Comparison of ENCODE assay signal across 14 cellular contexts in the genomic region with DNA sequence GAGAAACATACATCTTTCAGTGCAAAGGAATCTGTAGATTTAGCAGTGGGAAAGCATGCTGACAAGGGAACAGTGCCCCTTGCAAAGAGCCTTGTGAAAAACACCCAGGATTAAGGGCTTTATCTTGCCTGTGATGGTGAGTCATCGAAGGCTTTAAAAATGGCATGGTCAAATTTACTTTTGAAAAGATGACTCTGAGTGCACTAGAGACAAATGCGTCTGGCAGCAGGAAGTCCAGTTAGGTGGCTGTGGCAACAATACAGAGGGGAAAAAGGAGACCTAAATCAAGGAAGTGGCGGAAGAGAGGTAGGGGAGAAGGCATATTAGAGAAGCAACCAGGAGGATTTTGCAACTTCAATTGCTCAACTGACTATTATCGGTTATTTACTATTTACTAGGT.
DNase-seq lines count a peak whose midpoint lies in the region; TF ChIP-seq lines count a peak whose summit lies in the region.
"Had no signal": no experiment of that assay in that cellular context is flagged by ENCODE, and none has a peak within 500 bp of the region (broad histone marks: within the 10 kb centered on the region; RNA-seq: fewer than 3 reads in every experiment).

No MANE protein-coding gene starts in this region.

- H2AFZ ChIP-seq in H9 (ENCODE audit: low read length) (no peak overlapping the region), Karpas-422 (ENCODE audit: low read length) (no peak overlapping the region)

- H3K27me3 ChIP-seq in H9 (ENCODE audit: insufficient read depth, low read length) (no peaks in the 10 kb centered on the region), brain microvascular endothelial cell (replicated peaks) (no peaks in the 10 kb centered on the region), Karpas-422 (ENCODE audit: low read length) (no peaks in the 10 kb centered on the region)
- H3K27me3 ChIP-seq: body of pancreas had no signal

- TF ChIP-seq CTCF in H9 (conservative IDR thresholded peaks at IDR 0.05) (no peak), brain microvascular endothelial cell (IDR thresholded peaks at IDR 0.05; ENCODE audit: low read depth, low read length, missing control alignments) (peak; percentile 2), GM10266 (IDR thresholded peaks at IDR 0.05; ENCODE audit: control insufficient read depth, insufficient read depth, low read depth, missing control alignments) (no peak)

- H3T11ph ChIP-seq in H9 (ENCODE audit: low read length): no peak overlapping the region

- H3K79me2 ChIP-seq in H9 (ENCODE audit: insufficient read depth, low read length) (no peaks in the 10 kb centered on the region), Karpas-422 (ENCODE audit: low read length) (no peaks in the 10 kb centered on the region)

- H3K9ac ChIP-seq in H9 (ENCODE audit: extremely low read depth, insufficient read length, low read length) (no peak overlapping the region), Karpas-422 (ENCODE audit: low read length) (no peak overlapping the region)

- H4K20me1 ChIP-seq in H9 (ENCODE audit: control insufficient read depth, insufficient read depth, insufficient read length) (no peaks in the 10 kb centered on the region), Karpas-422 (ENCODE audit: insufficient read depth, low read depth, low read length) (no peaks in the 10 kb centered on the region)

- H2BK120ac ChIP-seq in H9 (ENCODE audit: low read depth, low read length, poor library complexity, severe bottlenecking): no peak overlapping the region

- peak overlapping the region; percentile 1 to 63 (median 52); a peak in 4 of 7 replicates for H3K27ac Mint-ChIP-seq in H9
- H3K27ac Mint-ChIP-seq: activated B cell treated with CpG ODN at 0.5 μM for 24 hours; activated T-cell treated with anti-CD3 and anti-CD28 coated beads, Interleukin-2, amount 50 U/mL, for 24 hours; immature natural killer cell; natural killer cell had no signal

- no peak overlapping the region for H4K5ac ChIP-seq in H9 (ENCODE audit: insufficient read length, low read depth, low read length)

- H2BK5ac ChIP-seq in H9 (ENCODE audit: insufficient read length, low read length): no peak overlapping the region

- H3K4ac ChIP-seq in H9 (ENCODE audit: low read depth, low read length): no peak overlapping the region

- peaks cover 12 to 24% of the 10 kb centered on the region in 2 experiments for H3K4me1 Mint-ChIP-seq in H9
- H3K4me1 Mint-ChIP-seq: activated B cell treated with CpG ODN at 0.5 μM for 24 hours, immature natural killer cell, natural killer cell had no signal

- no peak overlapping the region for H3K23ac ChIP-seq in H9 (ENCODE audit: insufficient read length, low read depth, low read length)

- H3K56ac ChIP-seq in H9 (ENCODE audit: insufficient read length, low read depth, low read length): no peak overlapping the region

- H3K27me3 Mint-ChIP-seq in H9 (ENCODE audit: low read depth): peaks cover 10% of the 10 kb centered on the region
- H3K27me3 Mint-ChIP-seq: activated B cell treated with CpG ODN at 0.5 μM for 24 hours; activated T-cell treated with anti-CD3 and anti-CD28 coated beads, Interleukin-2, amount 50 U/mL, for 24 hours had no signal

- H3K4me2 ChIP-seq in H9 (ENCODE audit: insufficient read depth, insufficient read length, low read length): no peak overlapping the region
- H3K4me2 ChIP-seq in Karpas-422 (ENCODE audit: low read depth, low read length, poor library complexity, severe bottlenecking): no peak overlapping the region

- H2BK12ac ChIP-seq in H9 (ENCODE audit: insufficient read length, low read depth, low read length): no peak overlapping the region

- no peak overlapping the region for H3K14ac ChIP-seq in H9 (ENCODE audit: insufficient read depth, low read length)

- H3K27ac ChIP-seq in H9 (ENCODE audit: insufficient read length, low read depth, low read length) (no peak overlapping the region), brain microvascular endothelial cell (no peak overlapping the region), mesodermal cell (ENCODE audit: low read depth, low read length, severe bottlenecking) (peak overlapping the region; percentile 93), Karpas-422 (ENCODE audit: low read length) (no peak overlapping the region)
- H3K27ac ChIP-seq: body of pancreas had no signal

- H3K4me1 ChIP-seq in H9 (ENCODE audit: insufficient read depth, low read length) (no peaks in the 10 kb centered on the region; the same call in 1 of the 2 replicates), mesodermal cell (ENCODE audit: control insufficient read depth, insufficient read depth, low read length, poor library complexity, severe bottlenecking) (peaks cover 11% of the 10 kb centered on the region), Karpas-422 (ENCODE audit: low read length) (no peaks in the 10 kb centered on the region)
- H3K4me1 ChIP-seq: body of pancreas had no signal

- in situ Hi-C loops in brain microvascular endothelial cell (cut with HindIII; ENCODE audit: low pct_ligation_motif_present, low sequenced_read_pairs): no loop called here

- H3K79me1 ChIP-seq in H9 (ENCODE audit: insufficient read depth, low read depth, low read length, poor library complexity, severe bottlenecking): no peaks in the 10 kb centered on the region

- no peak overlapping the region for H4K91ac ChIP-seq in H9 (ENCODE audit: insufficient read length, low read depth, low read length)

- no peak overlapping the region; a peak in 1 of 5 replicates for H3K4me3 Mint-ChIP-seq in H9
- H3K4me3 Mint-ChIP-seq: activated B cell treated with CpG ODN at 0.5 μM for 24 hours; activated T-cell treated with anti-CD3 and anti-CD28 coated beads, Interleukin-2, amount 50 U/mL, for 24 hours; immature natural killer cell; natural killer cell had no signal

- no peak overlapping the region for H2AK5ac ChIP-seq in H9 (ENCODE audit: insufficient read length, low read length)

- H3K18ac ChIP-seq in H9 (ENCODE audit: insufficient read length, low read depth, low read length): no peak overlapping the region

- H3K23me2 ChIP-seq in H9 (ENCODE audit: insufficient read length, low read depth, low read length, poor library complexity, severe bottlenecking): no peaks in the 10 kb centered on the region

- no CpG with 5 or more reads among the region's 4 CpGs for WGBS in H9 (ENCODE audit: extremely low coverage, insufficient read length, low lambda C conversion rate)
- 5 to 12% methylated on average over 2 to 3 of the region's 4 CpGs for WGBS in mesodermal cell (ENCODE audit: insufficient coverage in 2 of 2), 2 experiments

- peaks cover 0 to 2% (median 0%) of the 10 kb centered on the region in 3 experiments; a peak in 2 of 7 replicates for H3K36me3 Mint-ChIP-seq in H9 (ENCODE audit: insufficient read depth in 1 of 3, low read depth in 3 of 3)
- H3K36me3 Mint-ChIP-seq: immature natural killer cell, natural killer cell had no signal

- no peak overlapping the region for H4K8ac ChIP-seq in H9 (replicated peaks; ENCODE audit: insufficient read length, low read depth, low read length)

- H3K9me3 ChIP-seq in H9 (ENCODE audit: control insufficient read depth, low read depth, low read length) (no peaks in the 10 kb centered on the region), mesodermal cell (ENCODE audit: control insufficient read depth, low read length) (peaks cover 3% of the 10 kb centered on the region), Karpas-422 (ENCODE audit: low read length) (no peaks in the 10 kb centered on the region)
- H3K9me3 ChIP-seq: body of pancreas had no signal

- DNase-seq in H9: peak; percentile 42
- DNase-seq in NCI-H69 (lab: John Stamatoyannopoulos, UW): peak; percentile 4
- peak; percentile 72 for DNase-seq in brain microvascular endothelial cell
- no peak for DNase-seq in GM10266 (ENCODE audit: extremely low spot score)
- DNase-seq in Karpas-422: no peak
- DNase-seq in cerebellar cortex (ENCODE audit: low spot score): no peak
- DNase-seq: activated B cell treated with CpG ODN at 0.5 μM for 24 hours; activated T-cell treated with anti-CD3 and anti-CD28 coated beads, Interleukin-2, amount 50 U/mL, for 24 hours; body of pancreas; Calu3; GOT3; immature natural killer cell; natural killer cell had no signal

- H3K4me3 ChIP-seq in brain microvascular endothelial cell (ENCODE audit: low read depth, low read length) (no peak overlapping the region), mesodermal cell (ENCODE audit: extremely low read depth, insufficient read depth, low read length, poor library complexity, severe bottlenecking) (no peak overlapping the region), Karpas-422 (ENCODE audit: low read length) (no peak overlapping the region)
- H3K4me3 ChIP-seq: body of pancreas had no signal

- H2BK15ac ChIP-seq in H9 (ENCODE audit: low read depth, low read length): no peak overlapping the region

- no peaks in the 10 kb centered on the region for H3K9me2 ChIP-seq in Karpas-422 (replicated peaks; ENCODE audit: insufficient read depth, low read length)

- H3K36me3 ChIP-seq in brain microvascular endothelial cell (replicated peaks) (no peaks in the 10 kb centered on the region), mesodermal cell (ENCODE audit: control insufficient read depth, insufficient read depth, low read length) (no peaks in the 10 kb centered on the region), Karpas-422 (ENCODE audit: insufficient read depth, low read length) (no peaks in the 10 kb centered on the region)

- no peak overlapping the region for H2BK20ac ChIP-seq in H9 (ENCODE audit: low read depth, low read length, poor library complexity, severe bottlenecking)

- peaks cover 0 to 14% of the 10 kb centered on the region in 2 experiments; a peak in 4 of 5 replicates for H3K9me3 Mint-ChIP-seq in H9
- H3K9me3 Mint-ChIP-seq: activated B cell treated with CpG ODN at 0.5 μM for 24 hours; activated T-cell treated with anti-CD3 and anti-CD28 coated beads, Interleukin-2, amount 50 U/mL, for 24 hours had no signal

Comparison
In these comparisons a context has a peak if more than half of its experiments do, and no peak if none do; other contexts are left out.
1. DNase-seq: peak in H9 (single experiment), NCI-H69 (single experiment) and brain microvascular endothelial cell (single experiment); none in GM10266 (single experiment), Karpas-422 (single experiment) and cerebellar cortex (single experiment).